25 cellular contexts compared by ENCODE assay signal in the genomic region with DNA sequence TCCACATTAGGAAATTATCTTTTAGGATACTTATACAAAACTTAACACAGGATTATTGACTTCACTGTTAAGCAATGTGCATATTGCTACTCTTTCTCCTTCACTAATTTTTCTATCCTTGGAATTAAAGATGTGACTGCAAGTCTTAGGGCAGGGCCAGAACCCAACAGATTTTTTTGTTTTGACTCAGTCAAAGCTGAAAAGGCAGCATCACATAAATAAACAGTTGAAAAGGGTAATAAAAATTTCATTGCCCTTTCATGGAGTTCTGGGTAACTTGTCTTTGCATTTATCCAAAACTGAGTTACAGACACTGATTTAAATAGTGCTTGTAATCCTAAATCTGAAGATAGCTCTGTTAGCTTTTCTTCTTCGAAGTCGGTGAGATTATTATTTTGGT.
DNase-seq lines count a peak whose midpoint lies in the region; ATAC-seq and TF ChIP-seq lines count a peak whose summit lies in the region.
"Had no signal": no experiment of that assay in that cellular context is flagged by ENCODE, and none has a peak within 500 bp of the region (broad histone marks: within the 10 kb centered on the region; RNA-seq: fewer than 3 reads in every experiment).

No MANE protein-coding gene starts in this region.

- H3K27ac Mint-ChIP-seq in effector memory CD8-positive, alpha-beta T cell: no peak overlapping the region
- H3K27ac Mint-ChIP-seq: activated naive CD4-positive, alpha-beta T cell treated with anti-CD3 and anti-CD28 coated beads, Interleukin-2, amount 50 U/mL, for 72 hours; T-helper 2 cell treated with Interferon-gamma antibody and Interleukin-4, amounts not matched to agents 5 μg/mL and 100 μg/mL, for 36 hours had no signal

- H3K4me1 ChIP-seq in KMS-11 (ENCODE audit: low read depth, poor library complexity, severe bottlenecking): peaks cover 6% of the 10 kb centered on the region

- H3K4me3 ChIP-seq in KMS-11 (IDR thresholded peaks at IDR 0.05; ENCODE audit: insufficient read depth, low read depth, low read length): no peak overlapping the region
- H3K4me3 ChIP-seq in fibroblast of mammary gland (ENCODE audit: control insufficient read depth, low read depth, low read length): no peak overlapping the region
- H3K4me3 ChIP-seq: spleen had no signal

- no peaks in the 10 kb centered on the region for H3K27me3 ChIP-seq in KMS-11 (ENCODE audit: insufficient read depth, low read depth)
- H3K27me3 ChIP-seq: heart right ventricle, spleen had no signal

- H3K9ac ChIP-seq in KMS-11: 0 out of 2 replicates have a peak overlapping the region, but pooled peaks have one; percentile 13

- DNase-seq in EL (peak; percentile 57), fibroblast of mammary gland (ENCODE audit: low read depth) (peak; percentile 18), stromal cell of bone marrow (ENCODE audit: low read depth) (peak; percentile 11), NCI-H146 (lab: John Stamatoyannopoulos, UW) (no peak), iPS-NIHi11 (ENCODE audit: low spot score) (no peak)
- no peak for DNase-seq in effector memory CD8-positive, alpha-beta T cell
- DNase-seq: AML-193; dermis blood vessel endothelial cell; H7; heart right ventricle; left colon; naive B cell; NCI-H1105; NCI-H446 treated with DMSO at 0.1 percent for 48 hours; OCI-M1; retina; spleen; stimulated activated CD4-positive, alpha-beta T cell treated with anti-CD3 and anti-CD28 coated beads, Interleukin-4, amount 100 ng/mL, for 1 hour; stimulated activated naive CD4-positive, alpha-beta T cell had no signal

- no peak overlapping the region for H2AFZ ChIP-seq in KMS-11 (ENCODE audit: low read depth)

- no peaks in the 10 kb centered on the region for H3K36me3 ChIP-seq in KMS-11 (ENCODE audit: insufficient read depth)

- TF ChIP-seq CTCF in KMS-11 (conservative IDR thresholded peaks at IDR 0.05; ENCODE audit: low read depth, low read length): no peak
- no peak for TF ChIP-seq CTCF in fibroblast of mammary gland (conservative IDR thresholded peaks at IDR 0.05; ENCODE audit: control insufficient read depth, insufficient read depth, low read depth, low read length)

- no peak overlapping the region for H3K4me2 ChIP-seq in KMS-11

- H3K4me3 Mint-ChIP-seq in effector memory CD8-positive, alpha-beta T cell: no peak overlapping the region

- no peak overlapping the region for H3K27ac ChIP-seq in KMS-11
- H3K27ac ChIP-seq: heart right ventricle, HL-60, spleen had no signal

- no peaks in the 10 kb centered on the region for H3K79me2 ChIP-seq in KMS-11 (ENCODE audit: insufficient read depth, low read depth)

- H3K36me3 Mint-ChIP-seq in effector memory CD8-positive, alpha-beta T cell (ENCODE audit: insufficient read depth): peaks cover 30% of the 10 kb centered on the region
- H3K36me3 Mint-ChIP-seq: naive B cell had no signal

- ATAC-seq in effector memory CD8-positive, alpha-beta T cell (replicated peaks): no peak
- ATAC-seq: activated naive CD4-positive, alpha-beta T cell treated with anti-CD3 and anti-CD28 coated beads, Interleukin-2, amount 50 U/mL, for 72 hours; heart right ventricle; left colon; Right ventricle myocardium inferior had no signal

- H3K9me3 Mint-ChIP-seq in effector memory CD8-positive, alpha-beta T cell: no peaks in the 10 kb centered on the region
- H3K9me3 Mint-ChIP-seq: activated naive CD4-positive, alpha-beta T cell treated with anti-CD3 and anti-CD28 coated beads, Interleukin-2, amount 50 U/mL, for 72 hours; central memory CD8-positive, alpha-beta T cell; naive B cell; T-helper 2 cell treated with Interferon-gamma antibody and Interleukin-4, amounts not matched to agents 5 μg/mL and 100 μg/mL, for 36 hours had no signal

- H3K27me3 Mint-ChIP-seq in effector memory CD8-positive, alpha-beta T cell: no peaks in the 10 kb centered on the region
- H3K27me3 Mint-ChIP-seq: central memory CD8-positive, alpha-beta T cell; naive B cell had no signal

- peaks cover 23 to 31% of the 10 kb centered on the region in 2 donors for H3K4me1 Mint-ChIP-seq in effector memory CD8-positive, alpha-beta T cell (ENCODE audit: low read depth in 2 of 2)

- no peaks in the 10 kb centered on the region; the same call in 1 of the 2 replicates for H4K20me1 ChIP-seq in KMS-11 (ENCODE audit: insufficient read depth)

Comparison
In these comparisons a context has a peak if more than half of its experiments do, and no peak if none do; other contexts are left out.
1. DNase-seq: peak in EL (single experiment), fibroblast of mammary gland (single experiment) and stromal cell of bone marrow (single experiment); none in effector memory CD8-positive, alpha-beta T cell (0 of 3), NCI-H146 (single experiment) and iPS-NIHi11 (single experiment).